ENCODE assay signal across 10 cellular contexts in genomic region chr18:12904012-12904516, GRCh38. TPM values are rescaled to one million over a fixed set of nuclear protein-coding genes. Genes with fewer than 3 reads are reported as not detected.
DNase-seq lines count a peak whose midpoint lies in the region; ATAC-seq and TF ChIP-seq lines count a peak whose summit lies in the region.
"Had no signal": no experiment of that assay in that cellular context is flagged by ENCODE, and none has a peak within 500 bp of the region (broad histone marks: within the 10 kb centered on the region; RNA-seq: fewer than 3 reads in every experiment).

No MANE protein-coding gene starts in this region.

- no peak overlapping the region for H3K4me3 ChIP-seq in BE2C (ENCODE audit: low read depth, low read length)
- H3K4me3 ChIP-seq: A549 had no signal

- DNase-seq in NCI-H2227 (lab: John Stamatoyannopoulos, UW; ENCODE audit: unreplicated experiment) (peak; percentile 32), NCI-H2227 treated with DMSO at 0.1 percent for 48 hours (lab: John Stamatoyannopoulos, UW) (no peak), left ventricle myocardium superior (no peak), BE2C (no peak), NCI-H345 (lab: John Stamatoyannopoulos, UW) (no peak), AG08396 (ENCODE audit: low spot score) (no peak)
- peak; percentile 73 for DNase-seq in activated CD8-positive, alpha-beta memory T cell treated with anti-CD3 and anti-CD28 coated beads for 24 hours
- DNase-seq in stimulated activated CD8-positive, alpha-beta memory T cell treated with anti-CD3 and anti-CD28 coated beads, Interleukin-4, amount 100 ng/mL, for 24 hours (ENCODE audit: low read depth): peak; percentile 25
- DNase-seq: H7 had no signal

- no peaks in the 10 kb centered on the region for H3K9me3 ChIP-seq in BE2C
- H3K9me3 ChIP-seq: A549 had no signal

- H3K36me3 ChIP-seq in BE2C: no peaks in the 10 kb centered on the region

- H3K27me3 ChIP-seq in BE2C: no peaks in the 10 kb centered on the region

- TF ChIP-seq CTCF in BE2C (IDR thresholded peaks at IDR 0.05; ENCODE audit: low read depth, low read length): no peak

- no peaks in the 10 kb centered on the region for H3K4me1 ChIP-seq in BE2C
- H3K4me1 ChIP-seq: A549 had no signal

- ATAC-seq in left ventricle myocardium superior: peak; percentile 33
- ATAC-seq: A549 had no signal

- intact Hi-C loops in left ventricle myocardium superior (cut with micrococcal nuclease): no loop called here

RNA-seq across cellular contexts. Expression of gene PTPN2, which starts 20.0 kb away (rescaled TPM):
- 11.7 TPM for total RNA-seq in left ventricle myocardium superior
- polyA plus RNA-seq in BE2C (2012; ENCODE audit: insufficient read depth, insufficient read length, low read depth): 10.7 TPM

RNA-seq across cellular contexts. Expression of gene SEH1L, which starts 43.7 kb away (rescaled TPM):
- 17.3 TPM for total RNA-seq in left ventricle myocardium superior
- polyA plus RNA-seq in BE2C (2012; ENCODE audit: insufficient read depth, insufficient read length, low read depth): 22.0 TPM

Comparison
In these comparisons a context has a peak if more than half of its experiments do, and no peak if none do; other contexts are left out.
1. DNase-seq: peak in NCI-H2227 (single experiment), activated CD8-positive, alpha-beta memory T cell treated with anti-CD3 and anti-CD28 coated beads for 24 hours (single experiment) and stimulated activated CD8-positive, alpha-beta memory T cell treated with anti-CD3 and anti-CD28 coated beads, Interleukin-4, amount 100 ng/mL, for 24 hours (single experiment); none in NCI-H2227 treated with DMSO at 0.1 percent for 48 hours (single experiment), left ventricle myocardium superior (single experiment), BE2C (single experiment), NCI-H345 (single experiment) and AG08396 (single experiment).